Comparison of ENCODE assay signal across 9 cellular contexts in the genomic region with DNA sequence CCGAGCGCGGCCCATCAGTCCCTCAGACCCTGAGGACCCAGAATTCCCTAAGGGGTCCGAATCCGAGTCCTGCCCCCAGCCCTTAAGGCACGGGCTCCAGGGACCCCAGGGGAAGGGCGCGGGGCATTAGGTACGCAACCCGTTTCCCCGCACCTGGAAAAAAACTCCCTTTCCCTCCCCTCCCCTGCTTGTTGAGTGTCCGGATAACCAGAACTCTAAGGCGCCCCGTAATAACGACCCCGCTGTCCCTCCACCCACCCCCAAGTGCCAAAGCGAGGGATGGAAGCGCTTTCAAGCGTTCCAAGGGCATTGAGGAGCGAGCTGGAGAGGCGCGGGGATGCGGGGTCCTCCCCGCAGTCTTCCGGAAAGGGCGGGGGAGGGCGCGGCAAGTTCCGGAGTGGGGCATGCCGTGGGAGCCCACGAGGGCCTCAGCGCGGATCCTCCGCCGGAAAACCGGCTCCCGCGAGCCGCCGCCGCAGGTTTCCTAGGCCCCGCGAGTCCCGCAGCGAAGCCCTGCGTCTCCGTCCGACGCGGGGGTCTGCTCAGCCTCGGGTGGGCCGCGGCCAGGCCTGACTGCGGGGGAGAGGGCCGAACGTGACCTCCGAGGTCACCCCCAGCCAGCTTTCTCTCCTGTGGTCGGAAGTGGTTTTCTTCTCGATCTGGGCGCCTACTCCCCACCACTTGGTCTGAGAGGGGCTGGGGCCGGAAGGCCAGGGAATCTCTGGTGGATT. TPM values are rescaled to one million over a fixed set of nuclear protein-coding genes. Genes with fewer than 3 reads are reported as not detected.
A peak's percentile ranks its signal among the peaks of the same experiment; 100 is the strongest.
DNase-seq lines count a peak whose midpoint lies in the region; ATAC-seq and TF ChIP-seq lines count a peak whose summit lies in the region.
"Had no signal": no experiment of that assay in that cellular context is flagged by ENCODE, and none has a peak within 500 bp of the region (broad histone marks: within the 10 kb centered on the region; RNA-seq: fewer than 3 reads in every experiment).

No MANE protein-coding gene starts in this region.

- no peaks in the 10 kb centered on the region for H3K9me3 Mint-ChIP-seq in central memory CD8-positive, alpha-beta T cell
- H3K9me3 Mint-ChIP-seq: activated T-cell treated with anti-CD3 and anti-CD28 coated beads, Interleukin-2, amount 50 U/mL, for 24 hours had no signal

- no peaks in the 10 kb centered on the region for H3K9me3 ChIP-seq in stomach

- H3K4me3 ChIP-seq in lower leg skin (ENCODE audit: low read depth, poor library complexity, severe bottlenecking) (peak overlapping the region; percentile 23), stomach (peak overlapping the region; percentile 33 to 50 (median 41))

- H3K36me3 ChIP-seq in stomach: no peaks in the 10 kb centered on the region

- TF ChIP-seq POLR2A in lower leg skin (IDR thresholded peaks at IDR 0.05): no peak
- TF ChIP-seq POLR2A in stomach (IDR thresholded peaks at IDR 0.05): no peak

- peaks cover 82% of the 10 kb centered on the region for H3K27me3 Mint-ChIP-seq in central memory CD8-positive, alpha-beta T cell

- TF ChIP-seq EP300 in stomach (IDR thresholded peaks at IDR 0.05): no peak

- H3K27ac ChIP-seq in stomach: peak overlapping the region in 2 of 5 donors; percentile 52 to 56

- intact Hi-C loops in lower leg skin (cut with DNase I; ENCODE audit: low total_unique reads) (no loop called here), stomach (cut with DNase I; ENCODE audit: low total_unique reads) (no loop called here)

- H3K4me1 ChIP-seq in stomach: peaks cover 59 to 63% (median 60%) of the 10 kb centered on the region in 4 donors

- DNase-seq in DMS 273 (lab: John Stamatoyannopoulos, UW; ENCODE audit: unreplicated experiment) (peak; percentile 47), DMS 273 treated with DMSO at 0.1 percent for 48 hours (lab: John Stamatoyannopoulos, UW) (no peak), lower leg skin (ENCODE audit: low spot score in 2 of 2) (no peak), stomach (no peak), hypothalamus (lab: John Stamatoyannopoulos, UW) (no peak), NCI-H526 treated with DMSO at 0.1 percent for 48 hours (lab: John Stamatoyannopoulos, UW) (no peak), NCI-H774 (lab: John Stamatoyannopoulos, UW) (no peak)
- DNase-seq in central memory CD8-positive, alpha-beta T cell (ENCODE audit: low spot score in 2 of 2): no peak

- H3K36me3 Mint-ChIP-seq in central memory CD8-positive, alpha-beta T cell (ENCODE audit: insufficient read depth): peaks cover 3% of the 10 kb centered on the region

- H3K4me1 Mint-ChIP-seq in central memory CD8-positive, alpha-beta T cell: peaks cover 20% of the 10 kb centered on the region

- ATAC-seq in central memory CD8-positive, alpha-beta T cell (replicated peaks; ENCODE audit: extremely low read depth, poor library complexity, severe bottlenecking): no peak

- TF ChIP-seq CTCF in lower leg skin (IDR thresholded peaks at IDR 0.05) (no peak), stomach (IDR thresholded peaks at IDR 0.05) (no peak)

- H3K4me3 Mint-ChIP-seq in central memory CD8-positive, alpha-beta T cell: peak overlapping the region; percentile 44
- H3K4me3 Mint-ChIP-seq: activated T-cell treated with anti-CD3 and anti-CD28 coated beads, Interleukin-2, amount 50 U/mL, for 24 hours had no signal

- 5 to 20% methylated on average over 17 to 60 of the region's 61 CpGs for WGBS in lower leg skin, 2 donors
- 10 to 31% (median 19%) methylated on average over 23 to 61 of the region's 61 CpGs for WGBS in stomach, 5 donors

- peaks cover 8 to 84% (median 54%) of the 10 kb centered on the region in 3 donors for H3K27me3 ChIP-seq in stomach

- no peak overlapping the region for H3K27ac Mint-ChIP-seq in central memory CD8-positive, alpha-beta T cell (ENCODE audit: low read depth)
- H3K27ac Mint-ChIP-seq: activated T-cell treated with anti-CD3 and anti-CD28 coated beads, Interleukin-2, amount 50 U/mL, for 24 hours had no signal

RNA-seq across cellular contexts. Expression of a gene that starts 3.9 kb away (rescaled TPM):
- total RNA-seq in lower leg skin (100 to 1,000 TPM; 194 to 370 (median 229) TPM), stomach (100 to 1,000 TPM in 3 of 5 donors, 10 to 100 TPM in 2; 24.1 to 293 (median 141) TPM)
- 10 to 100 TPM; 17.6 to 44.6 (median 33.7) TPM for polyA plus RNA-seq in stomach

RNA-seq across cellular contexts. Expression of a gene that starts 38.1 kb away (rescaled TPM):
- 10 to 100 TPM; 15.2 to 69.2 (median 27.2) TPM for total RNA-seq in lower leg skin
- total RNA-seq in stomach: 100 to 1,000 TPM in 1 of 5 donors, 10 to 100 TPM in 3, 1 to 10 TPM in 1; 2.3 to 107 (median 37.6) TPM
- 10 to 100 TPM; 14.2 to 23.1 (median 22.6) TPM for polyA plus RNA-seq in stomach
